Comparison of ENCODE assay signal across 37 cellular contexts in genomic region chr9:95521699-95522098, GRCh38.
"Had no signal": no experiment of that assay in that cellular context is flagged by ENCODE, and none has a peak within 500 bp of the region (broad histone marks: within the 10 kb centered on the region; RNA-seq: fewer than 3 reads in every experiment).

No MANE protein-coding gene starts in this region.

- H3K27ac ChIP-seq: ascending aorta, cardiac muscle cell, VCaP had no signal

- H3K27me3 ChIP-seq: ascending aorta had no signal

- H3K9me3 ChIP-seq: ascending aorta had no signal

- H3K36me3 ChIP-seq: ascending aorta, cardiac muscle cell had no signal

- H3K9me3 Mint-ChIP-seq: activated CD4-positive, alpha-beta T cell treated with anti-CD3 and anti-CD28 coated beads, Interleukin-2, amount 10 ng/mL, durations not matched to agents 24 days and 14 days; activated T-helper 2 cell treated with anti-CD3 and anti-CD28 coated beads, Interferon-gamma antibody, Interleukin-2, Interleukin-4, amounts not matched to agents 10 μg/mL and 5 μg/mL and 100 μg/mL, durations not matched to agents 14 hours and 24 hours and 36 hours; T-helper 2 cell treated with Interferon-gamma antibody and Interleukin-4, amounts not matched to agents 5 μg/mL and 100 μg/mL, for 36 hours had no signal

- FAIRE-seq: bronchial epithelial cell, TTC549 had no signal

- ATAC-seq: activated CD8-positive, alpha-beta T cell treated with anti-CD3 and anti-CD28 coated beads, Interleukin-2, amount 10 ng/mL, durations not matched to agents 7 days and 5 days; activated naive CD8-positive, alpha-beta T cell treated with anti-CD3 and anti-CD28 coated beads, Interleukin-2, amount 50 U/mL, for 24 hours had no signal

- H3K36me3 Mint-ChIP-seq: activated naive CD4-positive, alpha-beta T cell treated with anti-CD3 and anti-CD28 coated beads, Interleukin-2, amount 10 ng/mL, durations not matched to agents 7 days and 5 days; activated naive CD8-positive, alpha-beta T cell; activated naive CD8-positive, alpha-beta T cell treated with anti-CD3 and anti-CD28 coated beads, Interleukin-2, amount 10 ng/mL, durations not matched to agents 7 days and 5 days; brain had no signal

- DNase-seq: activated B cell treated with CpG ODN at 0.5 μM for 24 hours; activated CD4-positive, alpha-beta memory T cell treated with anti-CD3 and anti-CD28 coated beads for 36 hours; activated CD4-positive, alpha-beta T cell treated with anti-CD3 and anti-CD28 coated beads for 4 hours; activated CD4-positive, alpha-beta T cell treated with anti-CD3 and anti-CD28 coated beads, Interleukin-2, amount 10 ng/mL, durations not matched to agents 24 days and 14 days; activated CD4-positive, alpha-beta T cell treated with anti-CD3 and anti-CD28 coated beads, Interleukin-2, amount 50 U/mL, for 1 hour; activated CD4-positive, alpha-beta T cell treated with anti-CD3 and anti-CD28 coated beads, Interleukin-2, amount 50 U/mL, for 4 hours; activated CD4-positive, CD25-positive, alpha-beta regulatory T cell treated with anti-CD3 and anti-CD28 coated beads, Interleukin-2, amount 50 U/mL, for 72 hours; activated CD8-positive, alpha-beta memory T cell treated with anti-CD3 and anti-CD28 coated beads, Interleukin-2, amount 50 U/mL, for 4 hours; activated CD8-positive, alpha-beta T cell treated with anti-CD3 and anti-CD28 coated beads, Interleukin-2, amount 10 ng/mL, durations not matched to agents 7 days and 5 days; activated effector memory CD4-positive, alpha-beta T cell treated with Interleukin-2 at 50 U/mL for 16 hours; activated gamma-delta T cell; activated naive CD4-positive, alpha-beta T cell treated with anti-CD3 and anti-CD28 coated beads, Interleukin-2, amount 10 ng/mL, durations not matched to agents 7 days and 5 days; activated naive CD4-positive, alpha-beta T cell treated with Interleukin-2 at 50 U/mL for 16 hours; activated naive CD8-positive, alpha-beta T cell treated with anti-CD3 and anti-CD28 coated beads, Interleukin-2, amount 10 ng/mL, durations not matched to agents 7 days and 5 days; activated naive CD8-positive, alpha-beta T cell treated with anti-CD3 and anti-CD28 coated beads, Interleukin-2, amount 50 U/mL, for 24 hours; activated T-cell treated with anti-CD3 and anti-CD28 coated beads, Interleukin-2, amount 50 U/mL, for 24 hours; activated T-cell treated with anti-CD3 and anti-CD28 coated beads, Interleukin-2, amount 50 U/mL, for 48 hours; amygdala; anterior cingulate cortex; caudate nucleus; cerebellar nuclear complex; SW 1271; T-helper 1 cell; T-helper 2 cell; T-helper 9 cell had no signal

- H3K4me3 Mint-ChIP-seq: activated B cell treated with CpG ODN at 0.5 μM for 24 hours; activated CD4-positive, alpha-beta memory T cell treated with anti-CD3 and anti-CD28 coated beads for 36 hours; activated CD4-positive, alpha-beta T cell treated with anti-CD3 and anti-CD28 coated beads, Interleukin-2, amount 10 ng/mL, durations not matched to agents 24 days and 14 days; activated CD8-positive, alpha-beta T cell treated with anti-CD3 and anti-CD28 coated beads, Interleukin-2, amount 10 ng/mL, durations not matched to agents 7 days and 5 days; activated naive CD4-positive, alpha-beta T cell treated with anti-CD3 and anti-CD28 coated beads, Interleukin-2, amount 10 ng/mL, durations not matched to agents 7 days and 5 days; activated naive CD4-positive, alpha-beta T cell treated with anti-CD3 and anti-CD28 coated beads, Interleukin-2, amount 50 U/mL, for 24 hours; activated naive CD8-positive, alpha-beta T cell; activated naive CD8-positive, alpha-beta T cell treated with anti-CD3 and anti-CD28 coated beads, Interleukin-2, amount 10 ng/mL, durations not matched to agents 7 days and 5 days; activated naive CD8-positive, alpha-beta T cell treated with anti-CD3 and anti-CD28 coated beads, Interleukin-2, amount 50 U/mL, for 24 hours; activated T-cell treated with anti-CD3 and anti-CD28 coated beads, Interleukin-2, amount 50 U/mL, for 24 hours; brain; central memory CD8-positive, alpha-beta T cell; T-helper 1 cell treated with Interleukin-12 subunit alpha and Interleukin-12 subunit beta and Interleukin-4 antibody, amounts not matched to agents 30 μg/mL and 1 μg/mL, for 36 hours; T-helper 2 cell treated with Interferon-gamma antibody and Interleukin-4, amounts not matched to agents 5 μg/mL and 100 μg/mL, for 36 hours had no signal

- H3K27ac Mint-ChIP-seq: activated B cell treated with CpG ODN at 0.5 μM for 24 hours; activated CD4-positive, alpha-beta memory T cell treated with anti-CD3 and anti-CD28 coated beads for 36 hours; activated CD4-positive, alpha-beta T cell treated with anti-CD3 and anti-CD28 coated beads, Interleukin-2, amount 10 ng/mL, durations not matched to agents 24 days and 14 days; activated CD8-positive, alpha-beta T cell treated with anti-CD3 and anti-CD28 coated beads, Interleukin-2, amount 10 ng/mL, durations not matched to agents 7 days and 5 days; activated naive CD4-positive, alpha-beta T cell treated with anti-CD3 and anti-CD28 coated beads, Interleukin-2, amount 10 ng/mL, durations not matched to agents 7 days and 5 days; activated naive CD4-positive, alpha-beta T cell treated with anti-CD3 and anti-CD28 coated beads, Interleukin-2, amount 50 U/mL, for 24 hours; activated naive CD8-positive, alpha-beta T cell; activated naive CD8-positive, alpha-beta T cell treated with anti-CD3 and anti-CD28 coated beads, Interleukin-2, amount 10 ng/mL, durations not matched to agents 7 days and 5 days; activated naive CD8-positive, alpha-beta T cell treated with anti-CD3 and anti-CD28 coated beads, Interleukin-2, amount 50 U/mL, for 24 hours; activated T-cell treated with anti-CD3 and anti-CD28 coated beads, Interleukin-2, amount 50 U/mL, for 24 hours; activated T-helper 2 cell treated with anti-CD3 and anti-CD28 coated beads, Interferon-gamma antibody, Interleukin-2, Interleukin-4, amounts not matched to agents 10 μg/mL and 5 μg/mL and 100 μg/mL, durations not matched to agents 14 hours and 24 hours and 36 hours; brain; T-helper 1 cell treated with Interleukin-12 subunit alpha and Interleukin-12 subunit beta and Interleukin-4 antibody, amounts not matched to agents 30 μg/mL and 1 μg/mL, for 36 hours; T-helper 2 cell treated with Interferon-gamma antibody and Interleukin-4, amounts not matched to agents 5 μg/mL and 100 μg/mL, for 36 hours had no signal

- H3K4me3 ChIP-seq: ascending aorta, cardiac muscle cell had no signal

- H3K27me3 Mint-ChIP-seq: activated naive CD4-positive, alpha-beta T cell treated with anti-CD3 and anti-CD28 coated beads, Interleukin-2, amount 50 U/mL, for 24 hours; activated naive CD8-positive, alpha-beta T cell had no signal
